8 cellular contexts compared by ENCODE assay signal in genomic region chr1:203326830-203327683, GRCh38. TPM values are rescaled to one million over a fixed set of nuclear protein-coding genes. Genes with fewer than 3 reads are reported as not detected.
DNase-seq lines count a peak whose midpoint lies in the region; ATAC-seq and TF ChIP-seq lines count a peak whose summit lies in the region.

No MANE protein-coding gene starts in this region.

- H3K4me1 ChIP-seq in esophagus muscularis mucosa: peaks cover 53 to 69% (median 62%) of the 10 kb centered on the region in 4 donors

- DNase-seq in DMS153 treated with DMSO at 0.1 percent for 48 hours (lab: John Stamatoyannopoulos, UW; ENCODE audit: unreplicated experiment) (peak; percentile 98), KBM-7 (peak; percentile 94), esophagus muscularis mucosa (ENCODE audit: extremely low spot score) (peak; percentile 97), myocyte (ENCODE audit: low read depth) (peak; percentile 92)
- peak; percentile 93 to 95 for DNase-seq in activated T-cell treated with anti-CD3 and anti-CD28 coated beads, Interleukin-2, amount 50 U/mL, for 48 hours
- DNase-seq in stimulated activated CD8-positive, alpha-beta memory T cell treated with anti-CD3 and anti-CD28 coated beads, Interleukin-7, amount 100 ng/mL, for 48 hours (ENCODE audit: extremely low read depth in 1 of 2, low read depth in 1 of 2): peak; percentile 91 to 92

- TF ChIP-seq CTCF in esophagus muscularis mucosa (IDR thresholded peaks at IDR 0.05): no peak

- TF ChIP-seq POLR2A in esophagus muscularis mucosa (IDR thresholded peaks at IDR 0.05; ENCODE audit: low read depth): no peak

- peak; percentile 70 for ATAC-seq in GM21723 (IDR thresholded peaks at IDR 0.05; ENCODE audit: unreplicated experiment)

- no peak for TF ChIP-seq EP300 in esophagus muscularis mucosa (IDR thresholded peaks at IDR 0.05)

- H3K36me3 ChIP-seq in esophagus muscularis mucosa: no peaks in the 10 kb centered on the region

- H3K4me3 ChIP-seq in esophagus muscularis mucosa: peak overlapping the region; percentile 59 to 66 (median 60)

- H3K27me3 ChIP-seq in esophagus muscularis mucosa: no peaks in the 10 kb centered on the region

- intact Hi-C loops in esophagus muscularis mucosa (cut with DNase I): no loop called here

- peak overlapping the region; percentile 92 to 95 (median 94) for H3K27ac ChIP-seq in esophagus muscularis mucosa (replicated peaks in 1 of 4)

- no peaks in the 10 kb centered on the region for H3K9me3 ChIP-seq in esophagus muscularis mucosa

- in situ Hi-C loops in KBM-7 (cut with MboI; ENCODE audit: low pct_unique_long_range_greater_than_20kb, low sequenced_read_pairs): no loop called here

- WGBS in esophagus muscularis mucosa: 7% methylated on average over 41 of the region's 49 CpGs

TF ChIP-seq in PFSK-1, 5 proteins besides CTCF, POLR2A, EP300 and RAD21:
- TF ChIP-seq TAF1 (IDR thresholded peaks at IDR 0.05; ENCODE audit: borderline replicate concordance, insufficient read depth, low read length): no peak
- no peak for TF ChIP-seq SIN3A (IDR thresholded peaks at IDR 0.05; ENCODE audit: borderline replicate concordance, insufficient read depth, low read length)
- 0 out of 4 replicates have a peak, but pooled peaks of 1 of the 2 experiments have one; percentile 34 for TF ChIP-seq REST (IDR thresholded peaks at IDR 0.05; ENCODE audit: insufficient read depth in 1 of 2, low read depth in 2 of 2, low read length in 2 of 2)
- TF ChIP-seq POLR2AphosphoS5 (IDR thresholded peaks at IDR 0.05; ENCODE audit: low read depth, low read length): peak; percentile 40; the same call in 1 of the 2 replicates
- TF ChIP-seq FOXP2 (optimal IDR thresholded peaks at IDR 0.05; ENCODE audit: borderline replicate concordance, extremely low read depth, extremely low read length, insufficient read depth): no peak

RNA-seq across cellular contexts. Expression of gene BTG2, which starts 21.7 kb away (rescaled TPM):
- polyA plus RNA-seq in PFSK-1 (2012; ENCODE audit: insufficient read length, low read depth): 0.16 TPM
- total RNA-seq in esophagus muscularis mucosa (100 to 1,000 TPM in 3 of 4 donors, 10 to 100 TPM in 1; 67.7 to 656 (median 159) TPM), myocyte (55.6 and 95.2 TPM in 2 replicates)
- 33.6 TPM for polyA plus RNA-seq in myocyte (2012)

RNA-seq across cellular contexts. Expression of gene FMOD, which starts 23.9 kb away (rescaled TPM):
- not detected for polyA plus RNA-seq in PFSK-1 (2012; ENCODE audit: insufficient read length, low read depth)
- 10 to 100 TPM; 24.5 to 36.8 (median 33.8) TPM for total RNA-seq in esophagus muscularis mucosa
- 4.4 and 10.6 TPM in 2 replicates for total RNA-seq in myocyte
- polyA plus RNA-seq in myocyte (2012): 1.7 TPM

Comparison
In these comparisons a context has a peak if more than half of its experiments do, and no peak if none do; other contexts are left out.
1. Peak in every context shown above with its lines: DNase-seq, ATAC-seq, H3K4me3 ChIP-seq and H3K27ac ChIP-seq.